In genomic region chr11:43918662-43919061, GRCh38 we compare ENCODE assay signal across 15 cellular contexts.
"Had no signal": no experiment of that assay in that cellular context is flagged by ENCODE, and none has a peak within 500 bp of the region (broad histone marks: within the 10 kb centered on the region; RNA-seq: fewer than 3 reads in every experiment).

No MANE protein-coding gene starts in this region.

- H3K27ac ChIP-seq: neutrophil had no signal

- H3K4me3 ChIP-seq: left ventricle myocardium inferior, upper lobe of left lung had no signal

- H3K27ac Mint-ChIP-seq: activated naive CD4-positive, alpha-beta T cell treated with anti-CD3 and anti-CD28 coated beads, Interleukin-2, amount 50 U/mL, for 72 hours had no signal

- H3K9me3 Mint-ChIP-seq: activated naive CD4-positive, alpha-beta T cell treated with anti-CD3 and anti-CD28 coated beads, Interleukin-2, amount 50 U/mL, for 72 hours had no signal

- H3K27me3 ChIP-seq: neutrophil, upper lobe of left lung had no signal

- H3K9me3 ChIP-seq: left ventricle myocardium inferior, neutrophil, upper lobe of left lung had no signal

- DNase-seq: activated CD4-positive, alpha-beta T cell treated with anti-CD3 and anti-CD28 coated beads, Interleukin-2, amount 50 U/mL, for 4 hours; activated gamma-delta T cell; caudate nucleus; left ventricle myocardium inferior; posterior cingulate gyrus; small intestine; stimulated activated CD4-positive, alpha-beta T cell treated with anti-CD3 and anti-CD28 coated beads, Interleukin-4, amount 100 ng/mL, for 24 hours; stimulated activated naive CD4-positive, alpha-beta T cell; substantia nigra; T-helper 9 cell; upper lobe of left lung had no signal

- ATAC-seq: activated CD4-positive, CD25-positive, alpha-beta regulatory T cell treated with anti-CD3 and anti-CD28 coated beads, Interleukin-2, amount 50 U/mL, for 24 hours; esophagus mucosa had no signal
